In genomic region chr1:975896-976683, GRCh38 we compare ENCODE assay signal across 1 cellular context.
TF ChIP-seq lines count a peak whose summit lies in the region.

No MANE protein-coding gene starts in this region.

TF ChIP-seq in endothelial cell of umbilical vein, 7 proteins besides CTCF, POLR2A, EP300 and RAD21:
- TF ChIP-seq MAX (IDR thresholded peaks at IDR 0.05; ENCODE audit: insufficient read depth, insufficient read length) = no peak
- TF ChIP-seq JUN (IDR thresholded peaks at IDR 0.05; ENCODE audit: borderline replicate concordance, insufficient read depth, insufficient read length, low read depth) = no peak
- TF ChIP-seq GATA2 (IDR thresholded peaks at IDR 0.05; ENCODE audit: insufficient read depth, insufficient read length, low read depth, low read length) = no peak
- TF ChIP-seq FOS (IDR thresholded peaks at IDR 0.05; ENCODE audit: borderline replicate concordance, insufficient read depth, low read length) = no peak
- no peak for TF ChIP-seq EZH2 (IDR thresholded peaks at IDR 0.05; ENCODE audit: borderline replicate concordance, low read depth, low read length, severe bottlenecking)
- no peak for TF ChIP-seq POLR2AphosphoS5 (IDR thresholded peaks at IDR 0.05; ENCODE audit: insufficient read depth, low read depth, low read length)
- no peak for TF ChIP-seq MYC (IDR thresholded peaks at IDR 0.05; ENCODE audit: low read depth, low read length)
